ENCODE assay signal across 36 cellular contexts in genomic region chr2:138247302-138247701, GRCh38.
"Had no signal": no experiment of that assay in that cellular context is flagged by ENCODE, and none has a peak within 500 bp of the region (broad histone marks: within the 10 kb centered on the region; RNA-seq: fewer than 3 reads in every experiment).

No MANE protein-coding gene starts in this region.

- H3K27me3 ChIP-seq: adrenal gland, body of pancreas, brain microvascular endothelial cell, cardiac muscle cell had no signal

- H3K9me3 Mint-ChIP-seq: activated B cell treated with CpG ODN at 0.5 μM for 24 hours; activated CD4-positive, alpha-beta memory T cell treated with anti-CD3 and anti-CD28 coated beads for 36 hours; activated CD4-positive, alpha-beta T cell treated with anti-CD3 and anti-CD28 coated beads, Interleukin-2, amount 10 ng/mL, durations not matched to agents 24 days and 14 days; activated naive CD4-positive, alpha-beta T cell treated with anti-CD3 and anti-CD28 coated beads for 36 hours; activated naive CD4-positive, alpha-beta T cell treated with anti-CD3 and anti-CD28 coated beads, Interleukin-2, amount 50 U/mL, for 72 hours; activated naive CD8-positive, alpha-beta T cell treated with anti-CD3 and anti-CD28 coated beads for 36 hours; activated T-cell treated with anti-CD3 and anti-CD28 coated beads, Interleukin-2, amount 50 U/mL, for 4 hours; activated T-helper 1 cell treated with anti-CD3 and anti-CD28 coated beads, Interleukin-12 subunit alpha, Interleukin-12 subunit beta, Interleukin-2, Interleukin-4 antibody, amounts not matched to agents 30 ng/mL and 10 ng/mL and 1 ng/mL, durations not matched to agents 14 hours and 24 hours and 36 hours; activated T-helper 17 cell treated with anti-CD3 and anti-CD28 coated beads, Interleukin-2, amount 50 U/mL, for 72 hours; T-helper 1 cell treated with Interleukin-12 subunit alpha and Interleukin-12 subunit beta and Interleukin-4 antibody, amounts not matched to agents 30 μg/mL and 1 μg/mL, for 36 hours; T-helper 2 cell treated with Interferon-gamma antibody and Interleukin-4, amounts not matched to agents 5 μg/mL and 100 μg/mL, for 36 hours had no signal

- H3K36me3 ChIP-seq: adrenal gland, brain microvascular endothelial cell, cardiac muscle cell had no signal

- H3K4me1 Mint-ChIP-seq: activated B cell treated with CpG ODN at 0.5 μM for 24 hours; activated CD4-positive, alpha-beta T cell treated with anti-CD3 and anti-CD28 coated beads, Interleukin-2, amount 10 ng/mL, durations not matched to agents 24 days and 14 days; activated naive CD8-positive, alpha-beta T cell treated with anti-CD3 and anti-CD28 coated beads for 36 hours; activated T-helper 17 cell treated with anti-CD3 and anti-CD28 coated beads, Interleukin-2, amount 50 U/mL, for 72 hours; central memory CD8-positive, alpha-beta T cell had no signal

- H3K27ac ChIP-seq: adrenal gland, body of pancreas, brain microvascular endothelial cell, cardiac muscle cell, VCaP had no signal

- DNase-seq: activated B cell treated with CpG ODN at 0.5 μM for 24 hours; activated CD4-positive, alpha-beta memory T cell treated with anti-CD3 and anti-CD28 coated beads for 36 hours; activated CD4-positive, alpha-beta T cell treated with anti-CD3 and anti-CD28 coated beads for 4 hours; activated CD4-positive, alpha-beta T cell treated with anti-CD3 and anti-CD28 coated beads, Interleukin-2, amount 10 ng/mL, durations not matched to agents 24 days and 14 days; activated CD4-positive, alpha-beta T cell treated with anti-CD3 and anti-CD28 coated beads, Interleukin-2, amount 50 U/mL, for 1 hour; activated CD4-positive, alpha-beta T cell treated with anti-CD3 and anti-CD28 coated beads, Interleukin-2, amount 50 U/mL, for 4 hours; activated CD4-positive, CD25-positive, alpha-beta regulatory T cell treated with anti-CD3 and anti-CD28 coated beads, Interleukin-2, amount 50 U/mL, for 72 hours; activated CD8-positive, alpha-beta memory T cell treated with anti-CD3 and anti-CD28 coated beads, Interleukin-2, amount 50 U/mL, for 4 hours; activated CD8-positive, alpha-beta T cell treated with anti-CD3 and anti-CD28 coated beads for 36 hours; activated effector memory CD4-positive, alpha-beta T cell treated with anti-CD3 and anti-CD28 coated beads, Interleukin-2, amount 50 U/mL, for 16 hours; activated gamma-delta T cell treated with Interleukin-2 at 50 U/mL for 16 hours; activated naive CD4-positive, alpha-beta T cell; activated naive CD4-positive, alpha-beta T cell treated with anti-CD3 and anti-CD28 coated beads for 36 hours; activated naive CD4-positive, alpha-beta T cell treated with anti-CD3 and anti-CD28 coated beads, Interleukin-2, amount 50 U/mL, for 16 hours; activated naive CD8-positive, alpha-beta T cell treated with anti-CD3 and anti-CD28 coated beads for 36 hours; activated T-cell treated with anti-CD3 and anti-CD28 coated beads for 4 hours; activated T-cell treated with anti-CD3 and anti-CD28 coated beads, Interleukin-2, amount 50 U/mL, for 1 hour; activated T-cell treated with anti-CD3 and anti-CD28 coated beads, Interleukin-2, amount 50 U/mL, for 4 hours; activated T-cell treated with anti-CD3 and anti-CD28 coated beads, Interleukin-2, amount 50 U/mL, for 72 hours; adrenal gland; amniotic stem cell; aorta; body of pancreas; brain microvascular endothelial cell; caudate nucleus; cerebellar nuclear complex; T-helper 2 cell; T-helper 9 cell had no signal

- H3K27me3 Mint-ChIP-seq: activated B cell treated with CpG ODN at 0.5 μM for 24 hours; activated CD4-positive, alpha-beta T cell treated with anti-CD3 and anti-CD28 coated beads, Interleukin-2, amount 10 ng/mL, durations not matched to agents 24 days and 14 days; activated CD8-positive, alpha-beta T cell treated with anti-CD3 and anti-CD28 coated beads for 36 hours; activated T-helper 17 cell treated with anti-CD3 and anti-CD28 coated beads, Interleukin-2, amount 50 U/mL, for 72 hours; central memory CD8-positive, alpha-beta T cell had no signal

- H3K4me3 ChIP-seq: adrenal gland, body of pancreas, cardiac muscle cell had no signal

- ATAC-seq: activated CD8-positive, alpha-beta T cell treated with anti-CD3 and anti-CD28 coated beads for 36 hours; activated naive CD4-positive, alpha-beta T cell treated with anti-CD3 and anti-CD28 coated beads, Interleukin-2, amount 50 U/mL, for 72 hours; activated T-cell treated with anti-CD3 and anti-CD28 coated beads, Interleukin-2, amount 50 U/mL, for 4 hours; activated T-cell treated with anti-CD3 and anti-CD28 coated beads, Interleukin-2, amount 50 U/mL, for 72 hours; activated T-helper 17 cell treated with anti-CD3 and anti-CD28 coated beads, Interleukin-2, amount 50 U/mL, for 72 hours; body of pancreas had no signal

- H3K4me1 ChIP-seq: adrenal gland had no signal

- H3K9me3 ChIP-seq: adrenal gland, body of pancreas had no signal

- H3K4me3 Mint-ChIP-seq: activated B cell treated with CpG ODN at 0.5 μM for 24 hours; activated CD4-positive, alpha-beta memory T cell treated with anti-CD3 and anti-CD28 coated beads for 36 hours; activated CD4-positive, alpha-beta T cell treated with anti-CD3 and anti-CD28 coated beads, Interleukin-2, amount 10 ng/mL, durations not matched to agents 24 days and 14 days; activated CD8-positive, alpha-beta T cell treated with anti-CD3 and anti-CD28 coated beads for 36 hours; activated naive CD4-positive, alpha-beta T cell treated with anti-CD3 and anti-CD28 coated beads for 36 hours; activated naive CD8-positive, alpha-beta T cell treated with anti-CD3 and anti-CD28 coated beads for 36 hours; activated T-cell treated with anti-CD3 and anti-CD28 coated beads, Interleukin-2, amount 50 U/mL, for 4 hours; activated T-cell treated with anti-CD3 and anti-CD28 coated beads, Interleukin-2, amount 50 U/mL, for 72 hours; activated T-helper 1 cell treated with anti-CD3 and anti-CD28 coated beads, Interleukin-12 subunit alpha, Interleukin-12 subunit beta, Interleukin-2, Interleukin-4 antibody, amounts not matched to agents 30 ng/mL and 10 ng/mL and 1 ng/mL, durations not matched to agents 14 hours and 24 hours and 36 hours; activated T-helper 17 cell treated with anti-CD3 and anti-CD28 coated beads, Interleukin-2, amount 50 U/mL, for 72 hours; central memory CD8-positive, alpha-beta T cell; T-helper 1 cell treated with Interleukin-12 subunit alpha and Interleukin-12 subunit beta and Interleukin-4 antibody, amounts not matched to agents 30 μg/mL and 1 μg/mL, for 36 hours; T-helper 2 cell treated with Interferon-gamma antibody and Interleukin-4, amounts not matched to agents 5 μg/mL and 100 μg/mL, for 36 hours had no signal

- H3K36me3 Mint-ChIP-seq: activated CD4-positive, alpha-beta memory T cell treated with anti-CD3 and anti-CD28 coated beads for 36 hours; activated naive CD4-positive, alpha-beta T cell treated with anti-CD3 and anti-CD28 coated beads, Interleukin-2, amount 50 U/mL, for 72 hours; activated naive CD8-positive, alpha-beta T cell treated with anti-CD3 and anti-CD28 coated beads for 36 hours had no signal

- H3K27ac Mint-ChIP-seq: activated B cell treated with CpG ODN at 0.5 μM for 24 hours; activated CD4-positive, alpha-beta memory T cell treated with anti-CD3 and anti-CD28 coated beads for 36 hours; activated CD4-positive, alpha-beta T cell treated with anti-CD3 and anti-CD28 coated beads, Interleukin-2, amount 10 ng/mL, durations not matched to agents 24 days and 14 days; activated CD8-positive, alpha-beta T cell treated with anti-CD3 and anti-CD28 coated beads for 36 hours; activated naive CD4-positive, alpha-beta T cell treated with anti-CD3 and anti-CD28 coated beads for 36 hours; activated naive CD4-positive, alpha-beta T cell treated with anti-CD3 and anti-CD28 coated beads, Interleukin-2, amount 50 U/mL, for 72 hours; activated naive CD8-positive, alpha-beta T cell treated with anti-CD3 and anti-CD28 coated beads for 36 hours; activated T-cell treated with anti-CD3 and anti-CD28 coated beads, Interleukin-2, amount 50 U/mL, for 72 hours; activated T-helper 1 cell treated with anti-CD3 and anti-CD28 coated beads, Interleukin-12 subunit alpha, Interleukin-12 subunit beta, Interleukin-2, Interleukin-4 antibody, amounts not matched to agents 30 ng/mL and 10 ng/mL and 1 ng/mL, durations not matched to agents 14 hours and 24 hours and 36 hours; activated T-helper 17 cell treated with anti-CD3 and anti-CD28 coated beads, Interleukin-2, amount 50 U/mL, for 72 hours; T-helper 1 cell treated with Interleukin-12 subunit alpha and Interleukin-12 subunit beta and Interleukin-4 antibody, amounts not matched to agents 30 μg/mL and 1 μg/mL, for 36 hours; T-helper 2 cell treated with Interferon-gamma antibody and Interleukin-4, amounts not matched to agents 5 μg/mL and 100 μg/mL, for 36 hours had no signal
